16 cellular contexts compared by ENCODE assay signal in genomic region chr10:45558406-45558805, GRCh38.
DNase-seq lines count a peak whose midpoint lies in the region; ATAC-seq and TF ChIP-seq lines count a peak whose summit lies in the region.
"Had no signal": no experiment of that assay in that cellular context is flagged by ENCODE, and none has a peak within 500 bp of the region (broad histone marks: within the 10 kb centered on the region; RNA-seq: fewer than 3 reads in every experiment).

No MANE protein-coding gene starts in this region.

- H3K4me2 ChIP-seq in SU-DHL-6 (ENCODE audit: low read depth, low read length, poor library complexity, severe bottlenecking), result peak overlapping the region; percentile 39

- H3K27ac Mint-ChIP-seq in stimulated activated memory B cell treated with anti-CD40 and anti-IgM and Interleukin-4, amounts not matched to agents 10 μg/mL and 1 μg/mL and 100 μg/mL, for 72 hours, result peak overlapping the region; percentile 69
- H3K27ac Mint-ChIP-seq: activated T-helper 1 cell treated with anti-CD3 and anti-CD28 coated beads, Interleukin-12 subunit alpha, Interleukin-12 subunit beta, Interleukin-2, Interleukin-4 antibody, amounts not matched to agents 30 ng/mL and 10 ng/mL and 1 ng/mL, durations not matched to agents 14 hours and 24 hours and 36 hours had no signal

- TF ChIP-seq CTCF in SU-DHL-6 (IDR thresholded peaks at IDR 0.05; ENCODE audit: insufficient read depth, low read length, poor library complexity, severe bottlenecking) (no peak), GM13976 (IDR thresholded peaks at IDR 0.05; ENCODE audit: borderline replicate concordance, control extremely low read depth, extremely low read depth, insufficient read depth, missing control alignments) (no peak)

- H3K27me3 ChIP-seq in SU-DHL-6 (ENCODE audit: low read length), result no peaks in the 10 kb centered on the region
- H3K27me3 ChIP-seq: MG63, ovary, suprapubic skin had no signal

- no peaks in the 10 kb centered on the region for H3K36me3 ChIP-seq in SU-DHL-6 (ENCODE audit: low read length)
- H3K36me3 ChIP-seq: MG63, ovary, suprapubic skin had no signal

- H3K9ac ChIP-seq in SU-DHL-6 (ENCODE audit: low read length), result no peak overlapping the region

- H3K9me3 ChIP-seq in SU-DHL-6 (ENCODE audit: insufficient read depth, low read length), result no peaks in the 10 kb centered on the region
- H3K9me3 ChIP-seq: MG63, ovary, suprapubic skin had no signal

- H3K9me2 ChIP-seq in SU-DHL-6 (replicated peaks; ENCODE audit: insufficient read depth, low read length), result no peaks in the 10 kb centered on the region

- peak overlapping the region; percentile 8 for H3K4me3 Mint-ChIP-seq in activated T-cell treated with anti-CD3 and anti-CD28 coated beads, Interleukin-2, amount 50 U/mL, for 4 hours
- no peak overlapping the region for H3K4me3 Mint-ChIP-seq in stimulated activated memory B cell treated with anti-CD40 and anti-IgM and Interleukin-4, amounts not matched to agents 10 μg/mL and 1 μg/mL and 100 μg/mL, for 72 hours

- H3K36me3 Mint-ChIP-seq in activated T-cell treated with anti-CD3 and anti-CD28 coated beads, Interleukin-2, amount 50 U/mL, for 4 hours (ENCODE audit: insufficient read depth), result peaks cover 12% of the 10 kb centered on the region
- peaks cover 18% of the 10 kb centered on the region for H3K36me3 Mint-ChIP-seq in stimulated activated memory B cell treated with anti-CD40 and anti-IgM and Interleukin-4, amounts not matched to agents 10 μg/mL and 1 μg/mL and 100 μg/mL, for 72 hours

- no peak for ATAC-seq in activated T-cell treated with anti-CD3 and anti-CD28 coated beads, Interleukin-2, amount 50 U/mL, for 4 hours
- no peak for ATAC-seq in stimulated activated memory B cell treated with anti-CD40 and anti-IgM and Interleukin-4, amounts not matched to agents 10 μg/mL and 1 μg/mL and 100 μg/mL, for 72 hours
- no peak for ATAC-seq in GM21360 (IDR thresholded peaks at IDR 0.05; ENCODE audit: unreplicated experiment)
- ATAC-seq: Right ventricle myocardium inferior had no signal

- H4K20me1 ChIP-seq in SU-DHL-6 (ENCODE audit: low read depth, low read length), result no peaks in the 10 kb centered on the region

- no peak for TF ChIP-seq POLR2A in erythroblast (IDR thresholded peaks at IDR 0.05; ENCODE audit: low read length)

- no peaks in the 10 kb centered on the region for H3K9me3 Mint-ChIP-seq in activated T-cell treated with anti-CD3 and anti-CD28 coated beads, Interleukin-2, amount 50 U/mL, for 4 hours
- no peaks in the 10 kb centered on the region for H3K9me3 Mint-ChIP-seq in stimulated activated memory B cell treated with anti-CD40 and anti-IgM and Interleukin-4, amounts not matched to agents 10 μg/mL and 1 μg/mL and 100 μg/mL, for 72 hours

- DNase-seq in activated T-cell treated with anti-CD3 and anti-CD28 coated beads, Interleukin-2, amount 50 U/mL, for 4 hours, result no peak
- no peak for DNase-seq in activated T-cell treated with anti-CD3 and anti-CD28 coated beads for 4 hours
- peak; percentile 41 to 71 for DNase-seq in erythroblast (lab: John Stamatoyannopoulos, UW)
- no peak for DNase-seq in GM13976 (ENCODE audit: low spot score)
- no peak for DNase-seq in NOMO-1 treated with dmso at 0.1 percent for 144 hours (lab: John Stamatoyannopoulos, UW; ENCODE audit: unreplicated experiment)
- DNase-seq: effector CD8-positive, alpha-beta T cell; MG63; NCI-H2107; NCI-H82; ovary had no signal

- peaks cover 43% of the 10 kb centered on the region for H3K4me1 Mint-ChIP-seq in activated T-cell treated with anti-CD3 and anti-CD28 coated beads, Interleukin-2, amount 50 U/mL, for 4 hours (ENCODE audit: low read depth)
- H3K4me1 Mint-ChIP-seq in stimulated activated memory B cell treated with anti-CD40 and anti-IgM and Interleukin-4, amounts not matched to agents 10 μg/mL and 1 μg/mL and 100 μg/mL, for 72 hours, result peaks cover 54% of the 10 kb centered on the region

- H3K27me3 Mint-ChIP-seq in activated T-cell treated with anti-CD3 and anti-CD28 coated beads, Interleukin-2, amount 50 U/mL, for 4 hours (ENCODE audit: low read depth), result no peaks in the 10 kb centered on the region
- no peaks in the 10 kb centered on the region for H3K27me3 Mint-ChIP-seq in stimulated activated memory B cell treated with anti-CD40 and anti-IgM and Interleukin-4, amounts not matched to agents 10 μg/mL and 1 μg/mL and 100 μg/mL, for 72 hours

- peak overlapping the region; percentile 57 for H2AFZ ChIP-seq in SU-DHL-6 (ENCODE audit: low read depth, low read length, severe bottlenecking)

- H3K27ac ChIP-seq in SU-DHL-6 (ENCODE audit: low read depth, low read length), result 0 out of 2 replicates have a peak overlapping the region, but pooled peaks have one; percentile 40
- H3K27ac ChIP-seq: ovary, suprapubic skin had no signal

- H3K4me3 ChIP-seq in SU-DHL-6 (ENCODE audit: insufficient read depth, low read length, poor library complexity, severe bottlenecking), result no peak overlapping the region
- H3K4me3 ChIP-seq: MG63, ovary, suprapubic skin had no signal

- no peaks in the 10 kb centered on the region for H3K79me2 ChIP-seq in SU-DHL-6 (ENCODE audit: insufficient read depth, low read length)

- H3F3A ChIP-seq in SU-DHL-6 (ENCODE audit: insufficient read depth), result peaks cover 11% of the 10 kb centered on the region; the same call in 1 of the 2 replicates

- in situ Hi-C loops in GM13976 (cut with MboI; ENCODE audit: low sequenced_read_pairs, unreplicated experiment), result no loop called here

Comparison
In these comparisons a context has a peak if more than half of its experiments do, and no peak if none do; other contexts are left out.
1. DNase-seq: peak in erythroblast (2 of 2); none in activated T-cell treated with anti-CD3 and anti-CD28 coated beads, Interleukin-2, amount 50 U/mL, for 4 hours (single experiment), activated T-cell treated with anti-CD3 and anti-CD28 coated beads for 4 hours (single experiment), GM13976 (single experiment) and NOMO-1 treated with dmso at 0.1 percent for 144 hours (single experiment).